35 cellular contexts compared by ENCODE assay signal in the genomic region with DNA sequence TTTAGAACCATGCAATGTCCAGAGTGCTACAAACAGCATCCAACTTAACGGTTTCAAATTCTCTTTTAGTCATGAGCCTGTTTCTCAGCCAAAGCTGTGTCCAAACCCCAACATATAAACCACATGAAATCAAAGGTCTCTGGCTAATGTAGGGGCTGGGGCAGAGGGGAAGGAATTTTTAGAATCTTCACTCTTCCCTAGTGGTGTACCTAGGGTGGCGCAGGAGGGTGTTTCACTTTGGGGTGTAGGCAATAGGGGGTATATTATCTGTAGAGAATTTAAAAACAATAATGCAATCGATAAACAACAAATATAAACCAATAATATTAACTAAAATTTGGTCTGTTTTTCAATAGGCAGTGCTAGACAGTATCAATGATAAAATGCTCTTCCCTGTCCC.
"Had no signal": no experiment of that assay in that cellular context is flagged by ENCODE, and none has a peak within 500 bp of the region (broad histone marks: within the 10 kb centered on the region; RNA-seq: fewer than 3 reads in every experiment).

No MANE protein-coding gene starts in this region.

- H3K27me3 ChIP-seq: MG63 had no signal

- H3K4me3 ChIP-seq: MG63 had no signal

- H3K9me3 ChIP-seq: MG63 had no signal

- H3K36me3 ChIP-seq: MG63 had no signal

- DNase-seq: Karpas-422, Kasumi-1, MG63, MM.1S, MV-4-11, NCI-H1048, NCI-H1092, NCI-H1092 treated with DMSO at 0.1 percent for 48 hours, NCI-H1105, NCI-H1105 treated with DMSO at 0.1 percent for 48 hours, NCI-H1417, NCI-H1417 treated with DMSO at 0.1 percent for 48 hours, NCI-H1436, NCI-H1436 treated with DMSO at 0.1 percent for 48 hours, NCI-H146, NCI-H1694, NCI-H1694 treated with DMSO at 0.1 percent for 48 hours, NCI-H187, NCI-H187 treated with DMSO at 0.1 percent for 48 hours, NCI-H1930, NCI-H2029, NCI-H2029 treated with DMSO at 0.1 percent for 48 hours, NCI-H2081, NCI-H2081 treated with DMSO at 0.1 percent for 48 hours, NCI-H2107, NCI-H2171, NCI-H2171 treated with DMSO at 0.1 percent for 48 hours, NCI-H2227 treated with DMSO at 0.1 percent for 48 hours, NCI-H226, NCI-H345, NCI-H446, NCI-H446 treated with DMSO at 0.1 percent for 48 hours, NCI-H510A, NCI-H510A treated with DMSO at 0.1 percent for 48 hours, NCI-H524 had no signal
